In the genomic region with DNA sequence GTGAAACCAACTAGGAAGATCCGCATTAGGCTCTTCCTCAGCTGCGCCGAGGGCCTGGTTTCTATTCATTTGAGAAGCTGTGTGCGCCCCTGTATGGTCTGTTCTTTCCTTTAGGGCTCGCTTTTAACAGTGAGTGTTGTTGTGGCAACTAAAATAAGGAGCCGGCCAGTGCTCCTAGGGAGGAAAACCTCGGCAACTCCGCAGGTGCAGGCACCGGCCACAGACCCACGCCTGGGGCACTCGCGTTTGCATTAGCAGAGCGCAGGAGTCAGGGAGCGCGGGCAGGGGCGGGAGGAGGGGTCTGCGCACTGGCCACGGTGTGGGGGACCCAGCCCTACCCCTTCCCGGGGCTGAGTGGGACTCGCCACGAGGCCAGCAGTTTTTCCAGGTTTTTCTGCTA, we compare ENCODE assay signal across 28 cellular contexts. TPM values are rescaled to one million over a fixed set of nuclear protein-coding genes. Genes with fewer than 3 reads are reported as not detected.
DNase-seq lines count a peak whose midpoint lies in the region; ATAC-seq and TF ChIP-seq lines count a peak whose summit lies in the region.
"Had no signal": no experiment of that assay in that cellular context is flagged by ENCODE, and none has a peak within 500 bp of the region (broad histone marks: within the 10 kb centered on the region; RNA-seq: fewer than 3 reads in every experiment).

No MANE protein-coding gene starts in this region.

- peaks cover 10% of the 10 kb centered on the region for H3K4me1 ChIP-seq in NT2/D1 (ENCODE audit: insufficient read depth, insufficient read length)
- H3K4me1 ChIP-seq: gastroesophageal sphincter, HAP-1, left ventricle myocardium inferior, transverse colon had no signal

- H3K27me3 Mint-ChIP-seq in glutamatergic neuron (ENCODE audit: unreplicated experiment) = peaks cover 9% of the 10 kb centered on the region
- no peaks in the 10 kb centered on the region for H3K27me3 Mint-ChIP-seq in neural crest cell (ENCODE audit: low read depth)
- H3K27me3 Mint-ChIP-seq: CD4-positive, CD25-positive, alpha-beta regulatory T cell; central memory CD8-positive, alpha-beta T cell; dendritic cell treated with granulocyte-macrophage colony-stimulating factor and Interleukin-4, amounts not matched to agents 40 ng/mL and 50 ng/mL, for 4 days; T-helper 17 cell had no signal

- no peak overlapping the region for H3K4me3 ChIP-seq in NT2/D1 (ENCODE audit: insufficient read length, low read depth)
- H3K4me3 ChIP-seq: gastroesophageal sphincter, HAP-1, hepatocyte, left ventricle myocardium inferior, transverse colon had no signal

- ATAC-seq in GM18909 (IDR thresholded peaks at IDR 0.05; ENCODE audit: poor library complexity, unreplicated experiment) (no peak), GM21825 (IDR thresholded peaks at IDR 0.05; ENCODE audit: unreplicated experiment) (no peak)
- ATAC-seq: activated CD4-positive, CD25-positive, alpha-beta regulatory T cell treated with anti-CD3 and anti-CD28 coated beads, Interleukin-2, amount 50 U/mL, for 24 hours; gastroesophageal sphincter; T-helper 17 cell had no signal

- peak overlapping the region; percentile 71 for H3K9ac ChIP-seq in NT2/D1 (ENCODE audit: insufficient read length, low read depth)

- DNase-seq in ELF-1 (ENCODE audit: low read depth, low spot score) = peak; percentile 73
- DNase-seq in NT2/D1 (ENCODE audit: low read depth, low spot score) = no peak
- DNase-seq in glutamatergic neuron = peak; percentile 41
- no peak for DNase-seq in neural crest cell (ENCODE audit: low read depth, low spot score)
- DNase-seq in NCI-H1092 treated with DMSO at 0.1 percent for 48 hours (lab: John Stamatoyannopoulos, UW) = no peak
- DNase-seq in NAMALWA (ENCODE audit: low spot score) = no peak
- DNase-seq: activated CD4-positive, alpha-beta T cell treated with anti-CD3 and anti-CD28 coated beads, Interleukin-2, amount 50 U/mL, for 48 hours; activated gamma-delta T cell treated with Interleukin-2 at 50 U/mL for 16 hours; activated T-cell treated with anti-CD3 and anti-CD28 coated beads, Interleukin-2, amount 50 U/mL, for 48 hours; CD4-positive, CD25-positive, alpha-beta regulatory T cell; DND-41; left ventricle myocardium inferior; MM.1S; NCI-H1417; NCI-H2081; NCI-H69; Right ventricle myocardium superior; stimulated activated CD4-positive, alpha-beta T cell treated with anti-CD3 and anti-CD28 coated beads, Interleukin-4, amount 100 ng/mL, for 24 hours; T-helper 17 cell; transverse colon had no signal

- peak overlapping the region; percentile 96 for H3K27ac Mint-ChIP-seq in glutamatergic neuron (ENCODE audit: unreplicated experiment)
- H3K27ac Mint-ChIP-seq in neural crest cell (ENCODE audit: unreplicated experiment) = peak overlapping the region; percentile 78
- H3K27ac Mint-ChIP-seq: CD4-positive, CD25-positive, alpha-beta regulatory T cell; dendritic cell treated with granulocyte-macrophage colony-stimulating factor and Interleukin-4, amounts not matched to agents 40 ng/mL and 50 ng/mL, for 4 days; T-helper 17 cell had no signal

- peak overlapping the region; percentile 87 for H3K4me3 Mint-ChIP-seq in glutamatergic neuron (ENCODE audit: unreplicated experiment)
- H3K4me3 Mint-ChIP-seq in neural crest cell = peak overlapping the region; percentile 25
- H3K4me3 Mint-ChIP-seq: CD4-positive, CD25-positive, alpha-beta regulatory T cell; central memory CD8-positive, alpha-beta T cell; dendritic cell treated with granulocyte-macrophage colony-stimulating factor and Interleukin-4, amounts not matched to agents 40 ng/mL and 50 ng/mL, for 4 days; T-helper 17 cell had no signal

- H3K27me3 ChIP-seq in NT2/D1 (ENCODE audit: insufficient read depth, insufficient read length) = no peaks in the 10 kb centered on the region
- H3K27me3 ChIP-seq: gastroesophageal sphincter, hepatocyte, transverse colon had no signal

- H3K9me3 ChIP-seq in NT2/D1 (ENCODE audit: insufficient read depth, low read length) = peaks cover 17% of the 10 kb centered on the region

- H3K4me1 Mint-ChIP-seq in glutamatergic neuron (ENCODE audit: low read depth, unreplicated experiment) (peaks cover 34% of the 10 kb centered on the region), neural crest cell (peaks cover 46% of the 10 kb centered on the region)
- H3K4me1 Mint-ChIP-seq: central memory CD8-positive, alpha-beta T cell; T-helper 17 cell had no signal

- TF ChIP-seq CTCF in glutamatergic neuron (IDR thresholded peaks at IDR 0.05; ENCODE audit: partially characterized antibody, unreplicated experiment) (no peak), neural crest cell (conservative IDR thresholded peaks at IDR 0.05) (no peak)

- H3K36me3 Mint-ChIP-seq in glutamatergic neuron (ENCODE audit: unreplicated experiment) (peaks cover 17% of the 10 kb centered on the region), neural crest cell (ENCODE audit: low read depth) (peaks cover 20% of the 10 kb centered on the region)

- peaks cover 6% of the 10 kb centered on the region for H3K9me3 Mint-ChIP-seq in glutamatergic neuron (ENCODE audit: unreplicated experiment)
- peaks cover 7% of the 10 kb centered on the region for H3K9me3 Mint-ChIP-seq in neural crest cell
- H3K9me3 Mint-ChIP-seq: central memory CD8-positive, alpha-beta T cell had no signal

- peaks cover 23% of the 10 kb centered on the region for H3K36me3 ChIP-seq in NT2/D1 (ENCODE audit: insufficient read depth, insufficient read length, low read length)
- H3K36me3 ChIP-seq: transverse colon had no signal

RNA-seq across cellular contexts. Expression of gene STX2, which starts 50.5 kb away (rescaled TPM):
- total RNA-seq in glutamatergic neuron (ENCODE audit: unreplicated experiment) (76.5 TPM), neural crest cell (31.0 and 32.7 TPM in 2 replicates)

Comparison
In these comparisons a context has a peak if more than half of its experiments do, and no peak if none do; other contexts are left out.
1. DNase-seq: peak in ELF-1 (single experiment) and glutamatergic neuron (single experiment); none in NT2/D1 (single experiment), neural crest cell (single experiment), NCI-H1092 treated with DMSO at 0.1 percent for 48 hours (single experiment) and NAMALWA (single experiment).